In genomic region chr22:46040471-46041465, GRCh38 we compare ENCODE assay signal across 1 cellular context.
TF ChIP-seq lines count a peak whose summit lies in the region.

No MANE protein-coding gene starts in this region.

TF ChIP-seq in HepG2, 621 proteins besides CTCF, POLR2A, EP300 and RAD21 (continued from another document):
- TF ChIP-seq, protein P1, sequence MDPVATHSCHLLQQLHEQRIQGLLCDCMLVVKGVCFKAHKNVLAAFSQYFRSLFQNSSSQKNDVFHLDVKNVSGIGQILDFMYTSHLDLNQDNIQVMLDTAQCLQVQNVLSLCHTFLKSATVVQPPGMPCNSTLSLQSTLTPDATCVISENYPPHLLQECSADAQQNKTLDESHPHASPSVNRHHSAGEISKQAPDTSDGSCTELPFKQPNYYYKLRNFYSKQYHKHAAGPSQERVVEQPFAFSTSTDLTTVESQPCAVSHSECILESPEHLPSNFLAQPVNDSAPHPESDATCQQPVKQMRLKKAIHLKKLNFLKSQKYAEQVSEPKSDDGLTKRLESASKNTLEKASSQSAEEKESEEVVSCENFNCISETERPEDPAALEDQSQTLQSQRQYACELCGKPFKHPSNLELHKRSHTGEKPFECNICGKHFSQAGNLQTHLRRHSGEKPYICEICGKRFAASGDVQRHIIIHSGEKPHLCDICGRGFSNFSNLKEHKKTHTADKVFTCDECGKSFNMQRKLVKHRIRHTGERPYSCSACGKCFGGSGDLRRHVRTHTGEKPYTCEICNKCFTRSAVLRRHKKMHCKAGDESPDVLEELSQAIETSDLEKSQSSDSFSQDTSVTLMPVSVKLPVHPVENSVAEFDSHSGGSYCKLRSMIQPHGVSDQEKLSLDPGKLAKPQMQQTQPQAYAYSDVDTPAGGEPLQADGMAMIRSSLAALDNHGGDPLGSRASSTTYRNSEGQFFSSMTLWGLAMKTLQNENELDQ (CRISPR knock-in tag; IDR thresholded peaks at IDR 0.05; ENCODE audit: borderline replicate concordance): no peak
- TF ChIP-seq, protein P2, sequence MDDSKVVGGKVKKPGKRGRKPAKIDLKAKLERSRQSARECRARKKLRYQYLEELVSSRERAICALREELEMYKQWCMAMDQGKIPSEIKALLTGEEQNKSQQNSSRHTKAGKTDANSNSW (CRISPR knock-in tag; IDR thresholded peaks at IDR 0.05; ENCODE audit: borderline replicate concordance): no peak
- TF ChIP-seq CREB3 (CRISPR knock-in tag; IDR thresholded peaks at IDR 0.05): no peak
- TF ChIP-seq GABPA (IDR thresholded peaks at IDR 0.05; ENCODE audit: low read depth, low read length): no peak
- TF ChIP-seq GABPA (CRISPR knock-in tag; IDR thresholded peaks at IDR 0.05; ENCODE audit: low read depth): no peak
- TF ChIP-seq RFXAP (CRISPR knock-in tag; IDR thresholded peaks at IDR 0.05; ENCODE audit: borderline replicate concordance): no peak
- TF ChIP-seq RBM39 (IDR thresholded peaks at IDR 0.05; ENCODE audit: low read depth, low read length, poor library complexity, severe bottlenecking): no peak
- no peak for TF ChIP-seq SIX1 (CRISPR knock-in tag; IDR thresholded peaks at IDR 0.05; ENCODE audit: borderline replicate concordance)
- TF ChIP-seq TEF (CRISPR knock-in tag; IDR thresholded peaks at IDR 0.05): no peak
- no peak for TF ChIP-seq WIZ (CRISPR knock-in tag; IDR thresholded peaks at IDR 0.05)
TF ChIP-seq in HepG2: peak in this region for 0.
